ENCODE assay signal across 21 cellular contexts in genomic region chr5:16777432-16777831, GRCh38.
DNase-seq lines count a peak whose midpoint lies in the region; ATAC-seq and TF ChIP-seq lines count a peak whose summit lies in the region.
"Had no signal": no experiment of that assay in that cellular context is flagged by ENCODE, and none has a peak within 500 bp of the region (broad histone marks: within the 10 kb centered on the region; RNA-seq: fewer than 3 reads in every experiment).

No MANE protein-coding gene starts in this region.

- no peak overlapping the region for H2BK12ac ChIP-seq in H9 (ENCODE audit: insufficient read length, low read depth, low read length)

- H3K9ac ChIP-seq in H9 (ENCODE audit: extremely low read depth, insufficient read length, low read length): no peak overlapping the region
- H3K9ac ChIP-seq: KMS-11 had no signal

- peaks cover 2% of the 10 kb centered on the region; the same call in 1 of the 2 replicates for H3K4me1 ChIP-seq in H9 (ENCODE audit: insufficient read depth, low read length)
- H3K4me1 ChIP-seq in RWPE2 (ENCODE audit: insufficient read depth, poor library complexity, severe bottlenecking): peaks cover 5% of the 10 kb centered on the region
- peaks cover 29 to 34% of the 10 kb centered on the region in 2 donors for H3K4me1 ChIP-seq in gastrocnemius medialis

- H3K4ac ChIP-seq in H9 (ENCODE audit: low read depth, low read length): no peak overlapping the region

- no peak for TF ChIP-seq CTCF in H9 (conservative IDR thresholded peaks at IDR 0.05)
- no peak for TF ChIP-seq CTCF in RWPE2 (IDR thresholded peaks at IDR 0.05; ENCODE audit: poor library complexity, severe bottlenecking)
- no peak for TF ChIP-seq CTCF in brain microvascular endothelial cell (IDR thresholded peaks at IDR 0.05; ENCODE audit: low read depth, low read length, missing control alignments)
- TF ChIP-seq CTCF in gastrocnemius medialis (IDR thresholded peaks at IDR 0.05 in 4 of 5, conservative IDR thresholded peaks at IDR 0.05 in 1 of 5): no peak

- no peak overlapping the region for H3K4me2 ChIP-seq in H9 (ENCODE audit: insufficient read depth, insufficient read length, low read length)
- H3K4me2 ChIP-seq: KMS-11 had no signal

- in situ Hi-C loops in brain microvascular endothelial cell (cut with HindIII; ENCODE audit: low pct_ligation_motif_present, low sequenced_read_pairs): loop anchor here (25.0 kb wide), 1 partner anchor 410 kb away; no protein-coding TSS in a partner anchor
- in situ Hi-C loops in gastrocnemius medialis (cut with MboI; ENCODE audit: low sequenced_read_pairs in 4 of 4): loop anchor here in 3 of 4 donors (25.0 kb wide), 2 partner anchors 290 to 315 kb away; partner anchors contain the start of gene ZNF622 (in 2 of the 3)

- H3K9me3 ChIP-seq in H9 (ENCODE audit: control insufficient read depth, low read depth, low read length): no peaks in the 10 kb centered on the region
- H3K9me3 ChIP-seq in RWPE2 (ENCODE audit: severe bottlenecking): no peaks in the 10 kb centered on the region
- H3K9me3 ChIP-seq in gastrocnemius medialis: no peaks in the 10 kb centered on the region
- H3K9me3 ChIP-seq: SJSA1 had no signal

- no peak overlapping the region for H3K18ac ChIP-seq in H9 (ENCODE audit: insufficient read length, low read depth, low read length)

- no peak overlapping the region for H4K8ac ChIP-seq in H9 (replicated peaks; ENCODE audit: insufficient read length, low read depth, low read length)

- H3K36me3 ChIP-seq in RWPE2 (ENCODE audit: low read depth): peaks cover 88% of the 10 kb centered on the region
- peaks cover 47% of the 10 kb centered on the region for H3K36me3 ChIP-seq in brain microvascular endothelial cell (replicated peaks)
- no peaks in the 10 kb centered on the region for H3K36me3 ChIP-seq in gastrocnemius medialis

- intact Hi-C loops in gastrocnemius medialis (cut with DNase I; ENCODE audit: low total_unique reads): loop anchor here (2.0 to 10.0 kb wide), 4 partner anchors 110 to 323 kb away; no protein-coding TSS in a partner anchor

- no peaks in the 10 kb centered on the region for H4K20me1 ChIP-seq in H9 (ENCODE audit: control insufficient read depth, insufficient read depth, insufficient read length)

- no peak for ATAC-seq in RWPE2 (ENCODE audit: low read depth)
- ATAC-seq in gastrocnemius medialis: no peak
- ATAC-seq: CD8-positive, alpha-beta T cell; Panc1; Right ventricle myocardium inferior had no signal

- no peak overlapping the region for H2BK15ac ChIP-seq in H9 (ENCODE audit: low read depth, low read length)

- no CpG with 5 or more reads among the region's 5 CpGs for WGBS in H9 (ENCODE audit: extremely low coverage, insufficient read length, low lambda C conversion rate)

- H3T11ph ChIP-seq in H9 (ENCODE audit: low read length): no peak overlapping the region

- H2AFZ ChIP-seq in H9 (ENCODE audit: low read length): no peak overlapping the region

- H3K27ac ChIP-seq in H9 (ENCODE audit: insufficient read length, low read depth, low read length) (no peak overlapping the region), RWPE2 (ENCODE audit: poor library complexity, severe bottlenecking) (peak overlapping the region; percentile 58), brain microvascular endothelial cell (peak overlapping the region; percentile 73), gastrocnemius medialis (peak overlapping the region; percentile 80 to 88 (median 82))
- H3K27ac ChIP-seq: HL-60, KMS-11 had no signal

- H3K27me3 Mint-ChIP-seq in H9 (ENCODE audit: low read depth): no peaks in the 10 kb centered on the region

- TF ChIP-seq POLR2A in gastrocnemius medialis (IDR thresholded peaks at IDR 0.05): no peak

- no peak overlapping the region for H4K5ac ChIP-seq in H9 (ENCODE audit: insufficient read length, low read depth, low read length)

- H2AK5ac ChIP-seq in H9 (ENCODE audit: insufficient read length, low read length): no peak overlapping the region

- H3K27me3 ChIP-seq in H9 (ENCODE audit: insufficient read depth, low read length) (no peaks in the 10 kb centered on the region), RWPE2 (ENCODE audit: insufficient read depth, poor library complexity, severe bottlenecking) (no peaks in the 10 kb centered on the region), brain microvascular endothelial cell (replicated peaks) (no peaks in the 10 kb centered on the region), gastrocnemius medialis (no peaks in the 10 kb centered on the region)
- H3K27me3 ChIP-seq: SJSA1 had no signal

- no peak overlapping the region for H2BK120ac ChIP-seq in H9 (ENCODE audit: low read depth, low read length, poor library complexity, severe bottlenecking)

- no peak overlapping the region for H3K14ac ChIP-seq in H9 (ENCODE audit: insufficient read depth, low read length)

- H2BK5ac ChIP-seq in H9 (ENCODE audit: insufficient read length, low read length): no peak overlapping the region

- no peak overlapping the region for H3K56ac ChIP-seq in H9 (ENCODE audit: insufficient read length, low read depth, low read length)

- H3K4me3 ChIP-seq in RWPE2 (ENCODE audit: severe bottlenecking): no peak overlapping the region
- no peak overlapping the region for H3K4me3 ChIP-seq in brain microvascular endothelial cell (ENCODE audit: low read depth, low read length)
- H3K4me3 ChIP-seq in gastrocnemius medialis: no peak overlapping the region
- H3K4me3 ChIP-seq: SJSA1 had no signal

- H3K79me1 ChIP-seq in H9 (ENCODE audit: insufficient read depth, low read depth, low read length, poor library complexity, severe bottlenecking): no peaks in the 10 kb centered on the region

- H3K23me2 ChIP-seq in H9 (ENCODE audit: insufficient read length, low read depth, low read length, poor library complexity, severe bottlenecking): no peaks in the 10 kb centered on the region

- H3K4me1 Mint-ChIP-seq in H9: peaks cover 20 to 30% of the 10 kb centered on the region in 2 experiments

- no peak overlapping the region for H3K23ac ChIP-seq in H9 (ENCODE audit: insufficient read length, low read depth, low read length)

- H3K36me3 Mint-ChIP-seq in H9 (ENCODE audit: insufficient read depth in 1 of 3, low read depth in 3 of 3): peaks cover 1 to 23% (median 19%) of the 10 kb centered on the region in 3 experiments; a peak in 6 of 7 replicates
- H3K36me3 Mint-ChIP-seq: CD8-positive, alpha-beta T cell had no signal

- H3K4me3 Mint-ChIP-seq in H9: no peak overlapping the region
- H3K4me3 Mint-ChIP-seq: CD8-positive, alpha-beta T cell had no signal

- H3K9me3 Mint-ChIP-seq in H9: no peaks in the 10 kb centered on the region
- H3K9me3 Mint-ChIP-seq: CD8-positive, alpha-beta T cell had no signal

- DNase-seq in H9: no peak
- DNase-seq in RWPE2 (ENCODE audit: low spot score): no peak
- DNase-seq in brain microvascular endothelial cell: no peak
- no peak for DNase-seq in gastrocnemius medialis
- DNase-seq in activated CD8-positive, alpha-beta memory T cell treated with anti-CD3 and anti-CD28 coated beads, Interleukin-2, amount 50 U/mL, for 4 hours: no peak
- DNase-seq in DMS 273 treated with DMSO at 0.1 percent for 48 hours (lab: John Stamatoyannopoulos, UW): no peak
- DNase-seq in GM03348 (ENCODE audit: low spot score): no peak
- no peak for DNase-seq in NCI-H2107 (lab: John Stamatoyannopoulos, UW)
- DNase-seq: CD8-positive, alpha-beta T cell; DMS153; NCI-H1105; NCI-H146; NCI-H2029; NCI-H226; NCI-H524 treated with DMSO at 0.1 percent for 48 hours; NCI-H82 had no signal

- peak overlapping the region in 2 of 3 experiments; percentile 8 to 88; a peak in 3 of 7 replicates for H3K27ac Mint-ChIP-seq in H9
- H3K27ac Mint-ChIP-seq: CD8-positive, alpha-beta T cell had no signal

- H3K79me2 ChIP-seq in H9 (ENCODE audit: insufficient read depth, low read length): no peaks in the 10 kb centered on the region

- no peak overlapping the region for H2BK20ac ChIP-seq in H9 (ENCODE audit: low read depth, low read length, poor library complexity, severe bottlenecking)

- no peak overlapping the region for H4K91ac ChIP-seq in H9 (ENCODE audit: insufficient read length, low read depth, low read length)
